Comparison of ENCODE assay signal across 19 cellular contexts in genomic region chr4:153542131-153542530, GRCh38.
DNase-seq lines count a peak whose midpoint lies in the region; ATAC-seq, FAIRE-seq and TF ChIP-seq lines count a peak whose summit lies in the region.
"Had no signal": no experiment of that assay in that cellular context is flagged by ENCODE, and none has a peak within 500 bp of the region (broad histone marks: within the 10 kb centered on the region; RNA-seq: fewer than 3 reads in every experiment).

No MANE protein-coding gene starts in this region.

- H3K27me3 ChIP-seq in OCI-LY3 (ENCODE audit: low read depth, low read length) (no peaks in the 10 kb centered on the region), esophagus muscularis mucosa (no peaks in the 10 kb centered on the region), heart right ventricle (no peaks in the 10 kb centered on the region), HepG2 (ENCODE audit: control insufficient read depth in 1 of 2, insufficient read depth in 2 of 2, low read length in 2 of 2) (no peaks in the 10 kb centered on the region)
- H3K27me3 ChIP-seq: heart left ventricle, sigmoid colon, upper lobe of left lung had no signal

- H4K20me1 ChIP-seq in OCI-LY3 (ENCODE audit: insufficient read depth, low read length) (peaks cover 99% of the 10 kb centered on the region), HepG2 (ENCODE audit: insufficient read depth, low read length) (no peaks in the 10 kb centered on the region)

- H3K27me3 Mint-ChIP-seq in activated CD4-positive, alpha-beta T cell treated with anti-CD3 and anti-CD28 coated beads, Interleukin-2, amount 10 ng/mL, durations not matched to agents 24 days and 14 days = no peaks in the 10 kb centered on the region
- H3K27me3 Mint-ChIP-seq in glutamatergic neuron (ENCODE audit: unreplicated experiment) = peaks cover 5% of the 10 kb centered on the region

- peaks cover 100% of the 10 kb centered on the region for H3K79me2 ChIP-seq in OCI-LY3 (ENCODE audit: low read length)
- no peaks in the 10 kb centered on the region for H3K79me2 ChIP-seq in HepG2 (ENCODE audit: insufficient read depth, low read length)

- intact Hi-C loops in activated CD4-positive, alpha-beta T cell treated with anti-CD3 and anti-CD28 coated beads, Interleukin-2, amount 10 ng/mL, durations not matched to agents 24 days and 14 days (cut with micrococcal nuclease) = no loop called here
- intact Hi-C loops in esophagus muscularis mucosa (cut with DNase I) (no loop called here), heart right ventricle (cut with DNase I) (no loop called here), HepG2 (cut with micrococcal nuclease; ENCODE audit: unreplicated experiment) (no loop called here)

- no peak overlapping the region for H3K4me3 Mint-ChIP-seq in activated CD4-positive, alpha-beta T cell treated with anti-CD3 and anti-CD28 coated beads, Interleukin-2, amount 10 ng/mL, durations not matched to agents 24 days and 14 days
- peak overlapping the region; percentile 20 for H3K4me3 Mint-ChIP-seq in stimulated activated effector memory CD8-positive, alpha-beta T cell treated with anti-CD3 and anti-CD28 coated beads, Interleukin-12 subunit alpha, Interleukin-12 subunit beta, amount 100 ng/mL, for 72 hours
- no peak overlapping the region for H3K4me3 Mint-ChIP-seq in glutamatergic neuron (ENCODE audit: unreplicated experiment)
- H3K4me3 Mint-ChIP-seq: mesothelial cell of epicardium had no signal

- no peak for TF ChIP-seq CTCF in OCI-LY3 (IDR thresholded peaks at IDR 0.05; ENCODE audit: low read depth, low read length)
- TF ChIP-seq CTCF in esophagus muscularis mucosa (IDR thresholded peaks at IDR 0.05) = no peak
- TF ChIP-seq CTCF in heart right ventricle (IDR thresholded peaks at IDR 0.05) = no peak
- no peak for TF ChIP-seq CTCF in glutamatergic neuron (IDR thresholded peaks at IDR 0.05; ENCODE audit: partially characterized antibody, unreplicated experiment)
- no peak for TF ChIP-seq CTCF in HepG2 (CRISPR knock-in tag; IDR thresholded peaks at IDR 0.05)

- H3K9ac ChIP-seq in OCI-LY3 (ENCODE audit: low read length) (no peak overlapping the region), HepG2 (ENCODE audit: insufficient read depth, low read depth, low read length) (no peak overlapping the region)

- in situ Hi-C loops in HepG2 (cut with HindIII; ENCODE audit: extremely low pct_ligation_motif_present, low pct_unique_long_range_greater_than_20kb) = no loop called here

- no TSS peak for BruUV-seq in HepG2 (replicated peaks; lab: Mats Ljungman, UMichigan)

- peak; percentile 16 for ATAC-seq in stimulated activated effector memory CD8-positive, alpha-beta T cell treated with anti-CD3 and anti-CD28 coated beads, Interleukin-12 subunit alpha, Interleukin-12 subunit beta, amount 100 ng/mL, for 72 hours
- ATAC-seq in heart right ventricle = no peak
- ATAC-seq in HepG2 = no peak

- POLR2A ChIA-PET in HepG2 (lab: Yijun Ruan, JAX) = no interaction called here

- H3K9me3 Mint-ChIP-seq in activated CD4-positive, alpha-beta T cell treated with anti-CD3 and anti-CD28 coated beads, Interleukin-2, amount 10 ng/mL, durations not matched to agents 24 days and 14 days = no peaks in the 10 kb centered on the region
- no peaks in the 10 kb centered on the region for H3K9me3 Mint-ChIP-seq in stimulated activated effector memory CD8-positive, alpha-beta T cell treated with anti-CD3 and anti-CD28 coated beads, Interleukin-12 subunit alpha, Interleukin-12 subunit beta, amount 100 ng/mL, for 72 hours
- H3K9me3 Mint-ChIP-seq in glutamatergic neuron (ENCODE audit: unreplicated experiment) = peaks cover 16% of the 10 kb centered on the region
- H3K9me3 Mint-ChIP-seq: mesothelial cell of epicardium had no signal

- CTCF ChIA-PET in HepG2 (lab: Yijun Ruan, JAX; ENCODE audit: low intra/inter-chr PET ratio, low total read pairs) = no interaction called here

- TF ChIP-seq POLR2A in esophagus muscularis mucosa (IDR thresholded peaks at IDR 0.05; ENCODE audit: low read depth) (no peak), HepG2 (IDR thresholded peaks at IDR 0.05; ENCODE audit: insufficient read depth in 1 of 2, low read depth in 2 of 2, low read length in 2 of 2) (no peak)

- 89% methylated on average over 6 of the region's 6 CpGs for WGBS in esophagus muscularis mucosa
- WGBS in heart right ventricle, 2 donors = 92 to 93% methylated on average over 6 of the region's 6 CpGs
- 80% methylated on average over 6 of the region's 6 CpGs for WGBS in HepG2 (ENCODE audit: low lambda C conversion rate)

- peak; percentile 54 for DNase-seq in activated CD4-positive, alpha-beta T cell treated with anti-CD3 and anti-CD28 coated beads, Interleukin-2, amount 10 ng/mL, durations not matched to agents 24 days and 14 days
- no peak for DNase-seq in activated CD4-positive, alpha-beta T cell treated with anti-CD3 and anti-CD28 coated beads, Interleukin-2, amount 50 U/mL, for 48 hours
- DNase-seq in esophagus muscularis mucosa (ENCODE audit: extremely low spot score) (peak; percentile 85), heart right ventricle (no peak), glutamatergic neuron (no peak), HepG2 (ENCODE audit: low spot score) (no peak)
- DNase-seq in stimulated activated effector memory CD8-positive, alpha-beta T cell treated with anti-CD3 and anti-CD28 coated beads, Interleukin-12 subunit alpha, Interleukin-12 subunit beta, amount 100 ng/mL, for 72 hours (ENCODE audit: low spot score in 2 of 2) = no peak
- DNase-seq: Calu3; GDM1; heart left ventricle; NCI-H1436 treated with DMSO at 0.1 percent for 48 hours; SIG-M5; sigmoid colon; stimulated activated CD4-positive, alpha-beta T cell treated with anti-CD3 and anti-CD28 coated beads, Interleukin-4, amount 100 ng/mL, for 1 hour; upper lobe of left lung had no signal

- H3K27ac ChIP-seq in OCI-LY3 (ENCODE audit: low read length) (peak overlapping the region; percentile 9; the same call in 1 of the 2 replicates), esophagus muscularis mucosa (replicated peaks in 1 of 4) (peak overlapping the region in 1 of 4 donors; percentile 17), heart right ventricle (peak overlapping the region in 1 of 10 donors; percentile 39), HepG2 (ENCODE audit: extremely low read length, insufficient read depth, low read length) (no peak overlapping the region)
- H3K27ac ChIP-seq: upper lobe of left lung had no signal

- no peak overlapping the region for H3K4me3 ChIP-seq in OCI-LY3 (ENCODE audit: low read length)
- no peak overlapping the region for H3K4me3 ChIP-seq in esophagus muscularis mucosa
- no peak overlapping the region for H3K4me3 ChIP-seq in heart right ventricle
- no peak overlapping the region for H3K4me3 ChIP-seq in HepG2 (replicated peaks in 1 of 3; ENCODE audit: insufficient read depth in 1 of 3, low read depth in 2 of 3, low read length in 3 of 3)
- H3K4me3 ChIP-seq: coronary artery, heart left ventricle, sigmoid colon, upper lobe of left lung had no signal

- TF ChIP-seq RAD21 in HepG2 (CRISPR knock-in tag; IDR thresholded peaks at IDR 0.05) = no peak

- H3K9me3 ChIP-seq in OCI-LY3 (ENCODE audit: insufficient read depth, low read length) (no peaks in the 10 kb centered on the region), esophagus muscularis mucosa (no peaks in the 10 kb centered on the region), heart right ventricle (no peaks in the 10 kb centered on the region), HepG2 (ENCODE audit: low read length) (no peaks in the 10 kb centered on the region)
- H3K9me3 ChIP-seq: heart left ventricle, sigmoid colon, upper lobe of left lung had no signal

- peaks cover 19% of the 10 kb centered on the region for H3K36me3 Mint-ChIP-seq in activated CD4-positive, alpha-beta T cell treated with anti-CD3 and anti-CD28 coated beads, Interleukin-2, amount 10 ng/mL, durations not matched to agents 24 days and 14 days (ENCODE audit: low read depth)
- H3K36me3 Mint-ChIP-seq in stimulated activated effector memory CD8-positive, alpha-beta T cell treated with anti-CD3 and anti-CD28 coated beads, Interleukin-12 subunit alpha, Interleukin-12 subunit beta, amount 100 ng/mL, for 72 hours = peaks cover 10% of the 10 kb centered on the region
- no peaks in the 10 kb centered on the region for H3K36me3 Mint-ChIP-seq in glutamatergic neuron (ENCODE audit: unreplicated experiment)

- H3K4me1 Mint-ChIP-seq in activated CD4-positive, alpha-beta T cell treated with anti-CD3 and anti-CD28 coated beads, Interleukin-2, amount 10 ng/mL, durations not matched to agents 24 days and 14 days = peaks cover 34% of the 10 kb centered on the region
- H3K4me1 Mint-ChIP-seq in stimulated activated effector memory CD8-positive, alpha-beta T cell treated with anti-CD3 and anti-CD28 coated beads, Interleukin-12 subunit alpha, Interleukin-12 subunit beta, amount 100 ng/mL, for 72 hours = peaks cover 44% of the 10 kb centered on the region
- peaks cover 31% of the 10 kb centered on the region for H3K4me1 Mint-ChIP-seq in glutamatergic neuron (ENCODE audit: low read depth, unreplicated experiment)

- H3K4me2 ChIP-seq in OCI-LY3 (ENCODE audit: low read length) = no peak overlapping the region
- no peak overlapping the region for H3K4me2 ChIP-seq in HepG2 (ENCODE audit: low read depth, low read length)

- peaks cover 49% of the 10 kb centered on the region for H3K36me3 ChIP-seq in OCI-LY3 (replicated peaks; ENCODE audit: low read depth, low read length)
- no peaks in the 10 kb centered on the region for H3K36me3 ChIP-seq in esophagus muscularis mucosa
- H3K36me3 ChIP-seq in heart right ventricle = no peaks in the 10 kb centered on the region
- H3K36me3 ChIP-seq in HepG2 (replicated peaks in 1 of 2; ENCODE audit: control insufficient read depth in 1 of 2, insufficient read depth in 2 of 2, low read length in 2 of 2) = no peaks in the 10 kb centered on the region
- H3K36me3 ChIP-seq: heart left ventricle, sigmoid colon, upper lobe of left lung had no signal

- H3K27ac Mint-ChIP-seq in activated CD4-positive, alpha-beta T cell treated with anti-CD3 and anti-CD28 coated beads, Interleukin-2, amount 10 ng/mL, durations not matched to agents 24 days and 14 days = peak overlapping the region; percentile 17
- peak overlapping the region; percentile 9 for H3K27ac Mint-ChIP-seq in stimulated activated effector memory CD8-positive, alpha-beta T cell treated with anti-CD3 and anti-CD28 coated beads, Interleukin-12 subunit alpha, Interleukin-12 subunit beta, amount 100 ng/mL, for 72 hours
- H3K27ac Mint-ChIP-seq in glutamatergic neuron (ENCODE audit: unreplicated experiment) = no peak overlapping the region
- H3K27ac Mint-ChIP-seq: mesothelial cell of epicardium had no signal

- H3K4me1 ChIP-seq in OCI-LY3 (ENCODE audit: low read length) = peaks cover 20% of the 10 kb centered on the region
- peaks cover 36 to 55% (median 46%) of the 10 kb centered on the region in 4 donors for H3K4me1 ChIP-seq in esophagus muscularis mucosa
- peaks cover 0 to 69% (median 37%) of the 10 kb centered on the region in 9 donors for H3K4me1 ChIP-seq in heart right ventricle
- no peaks in the 10 kb centered on the region for H3K4me1 ChIP-seq in HepG2 (ENCODE audit: insufficient read depth, low read length)

- H2AFZ ChIP-seq in OCI-LY3 (ENCODE audit: low read depth, low read length) (no peak overlapping the region), HepG2 (ENCODE audit: low read length) (no peak overlapping the region)

- FAIRE-seq in HepG2 (lab: Jason Lieb, UNC) = no peak
- FAIRE-seq: A204.1 had no signal

- TF ChIP-seq EP300 in esophagus muscularis mucosa (IDR thresholded peaks at IDR 0.05) (no peak), HepG2 (IDR thresholded peaks at IDR 0.05; ENCODE audit: low read depth in 2 of 2, low read length in 2 of 2) (no peak), HepG2 (CRISPR knock-in tag; IDR thresholded peaks at IDR 0.05; ENCODE audit: borderline replicate concordance) (no peak)

Comparison
In these comparisons a context has a peak if more than half of its experiments do, and no peak if none do; other contexts are left out.
1. DNase-seq: peak in activated CD4-positive, alpha-beta T cell treated with anti-CD3 and anti-CD28 coated beads, Interleukin-2, amount 10 ng/mL, durations not matched to agents 24 days and 14 days (single experiment) and esophagus muscularis mucosa (single experiment); none in activated CD4-positive, alpha-beta T cell treated with anti-CD3 and anti-CD28 coated beads, Interleukin-2, amount 50 U/mL, for 48 hours (0 of 2), stimulated activated effector memory CD8-positive, alpha-beta T cell treated with anti-CD3 and anti-CD28 coated beads, Interleukin-12 subunit alpha, Interleukin-12 subunit beta, amount 100 ng/mL, for 72 hours (0 of 2), heart right ventricle (0 of 2), glutamatergic neuron (single experiment) and HepG2 (single experiment).